Comparison of ENCODE assay signal across 1 cellular context in genomic region chr2:112876971-112877361, GRCh38.
TF ChIP-seq lines count a peak whose summit lies in the region.

No MANE protein-coding gene starts in this region.

TF ChIP-seq in IMR-90, 13 proteins besides CTCF, POLR2A, EP300 and RAD21:
- no peak for TF ChIP-seq CHD1 (IDR thresholded peaks at IDR 0.05; ENCODE audit: low read depth, low read length)
- no peak for TF ChIP-seq SMC3 (IDR thresholded peaks at IDR 0.05; ENCODE audit: low read depth, low read length)
- TF ChIP-seq BHLHE40 (IDR thresholded peaks at IDR 0.05; ENCODE audit: low read depth, low read length): no peak
- TF ChIP-seq MXI1 (IDR thresholded peaks at IDR 0.05; ENCODE audit: borderline replicate concordance, low read depth, low read length): no peak
- TF ChIP-seq USF2 (IDR thresholded peaks at IDR 0.05; ENCODE audit: low read depth, low read length): no peak
